In the genomic region with DNA sequence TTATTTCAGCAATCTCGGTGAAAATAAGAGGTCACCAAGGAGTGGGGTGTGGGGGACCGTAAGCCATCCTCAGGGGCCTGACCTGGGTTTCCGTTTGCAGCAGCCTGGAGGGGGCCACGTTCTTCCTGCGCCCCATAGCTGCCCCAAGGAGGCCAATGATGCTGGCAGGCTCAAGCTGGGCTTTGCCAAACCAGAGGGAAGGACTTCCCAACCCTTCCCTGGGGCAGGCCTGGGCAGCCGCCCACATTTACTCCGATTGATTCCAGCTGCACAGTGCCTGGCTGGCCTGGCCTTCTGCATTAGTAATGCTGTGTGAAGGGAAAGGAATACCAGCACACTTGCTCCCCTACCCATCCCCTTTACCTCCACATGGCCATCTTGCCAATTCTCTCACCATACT, we compare ENCODE assay signal across 13 cellular contexts.
DNase-seq lines count a peak whose midpoint lies in the region; ATAC-seq, FAIRE-seq and TF ChIP-seq lines count a peak whose summit lies in the region.
"Had no signal": no experiment of that assay in that cellular context is flagged by ENCODE, and none has a peak within 500 bp of the region (broad histone marks: within the 10 kb centered on the region; RNA-seq: fewer than 3 reads in every experiment).

No MANE protein-coding gene starts in this region.

- no peak for FAIRE-seq in bronchial epithelial cell (lab: Jason Lieb, UNC)
- FAIRE-seq: GM12878 had no signal

- no peak overlapping the region for H2AFZ ChIP-seq in hepatocyte

- peaks cover 15% of the 10 kb centered on the region for H3K4me1 ChIP-seq in hepatocyte (ENCODE audit: insufficient read depth)

- H4K20me1 ChIP-seq in hepatocyte (ENCODE audit: insufficient read depth, poor library complexity, severe bottlenecking), result no peaks in the 10 kb centered on the region

- H3K4me3 ChIP-seq in bronchial epithelial cell (ENCODE audit: low read depth, low read length) (no peak overlapping the region), hepatocyte (no peak overlapping the region)
- H3K4me3 ChIP-seq: GM12878 had no signal

- H3K9me2 ChIP-seq in hepatocyte (replicated peaks; ENCODE audit: insufficient read depth), result no peaks in the 10 kb centered on the region

- H3K27me3 Mint-ChIP-seq in CD14-positive monocyte (ENCODE audit: low read depth in 3 of 3), result no peaks in the 10 kb centered on the region

- no peak for TF ChIP-seq CTCF in bronchial epithelial cell (IDR thresholded peaks at IDR 0.05; ENCODE audit: insufficient read depth, low read length, severe bottlenecking)
- no peak for TF ChIP-seq CTCF in hepatocyte (IDR thresholded peaks at IDR 0.05; ENCODE audit: poor library complexity)
- no peak for TF ChIP-seq CTCF in CD14-positive monocyte (IDR thresholded peaks at IDR 0.05)

- H3K36me3 Mint-ChIP-seq in CD14-positive monocyte, result no peaks in the 10 kb centered on the region

- ATAC-seq in sciatic nerve, result peak; percentile 91
- no peak for ATAC-seq in HG03354 (IDR thresholded peaks at IDR 0.05; ENCODE audit: poor library complexity, severe bottlenecking, unreplicated experiment)
- ATAC-seq: GM12878, Panc1 had no signal

- intact Hi-C loops in sciatic nerve (cut with DNase I), result no loop called here
- intact Hi-C loops in CD14-positive monocyte (cut with micrococcal nuclease), result no loop called here

- H3K4me3 Mint-ChIP-seq in CD14-positive monocyte, result no peak overlapping the region

- no peaks in the 10 kb centered on the region for H3K9me3 ChIP-seq in hepatocyte (ENCODE audit: low read depth)

- no peaks in the 10 kb centered on the region for H3K36me3 ChIP-seq in bronchial epithelial cell (ENCODE audit: control insufficient read depth, insufficient read depth, low read length)
- no peaks in the 10 kb centered on the region for H3K36me3 ChIP-seq in hepatocyte (replicated peaks; ENCODE audit: insufficient read depth, low read depth)

- H3K4me1 Mint-ChIP-seq in CD14-positive monocyte, result peaks cover 10% of the 10 kb centered on the region

- WGBS in hepatocyte (ENCODE audit: low lambda C conversion rate, missing lambda C conversion rate), result 86% methylated on average over 7 of the region's 7 CpGs

- H3K27ac Mint-ChIP-seq in CD14-positive monocyte, result no peak overlapping the region

- H3K27me3 ChIP-seq in bronchial epithelial cell (ENCODE audit: control insufficient read depth, insufficient read depth, low read length) (no peaks in the 10 kb centered on the region), hepatocyte (no peaks in the 10 kb centered on the region)

- peak overlapping the region; percentile 64 for H3K27ac ChIP-seq in hepatocyte

- H3K79me2 ChIP-seq in hepatocyte, result no peaks in the 10 kb centered on the region

- no peak overlapping the region for H3K4me2 ChIP-seq in hepatocyte

- H3K9me3 Mint-ChIP-seq in CD14-positive monocyte, result no peaks in the 10 kb centered on the region

- peak; percentile 53 for DNase-seq in EL
- DNase-seq in bronchial epithelial cell (ENCODE audit: low read depth), result peak; percentile 16
- no peak for DNase-seq in hepatocyte (ENCODE audit: low spot score)
- peak; percentile 77 for DNase-seq in sciatic nerve (ENCODE audit: low spot score)
- DNase-seq in retina, result no peak
- no peak for DNase-seq in CD14-positive monocyte (ENCODE audit: low spot score)
- DNase-seq in foreskin melanocyte, result no peak
- DNase-seq: activated CD4-positive, alpha-beta T cell treated with anti-CD3 and anti-CD28 coated beads, Interleukin-2, amount 50 U/mL, for 4 hours; activated effector memory CD4-positive, alpha-beta T cell treated with anti-CD3 and anti-CD28 coated beads, Interleukin-2, amount 50 U/mL, for 16 hours; GOT3 had no signal

Comparison
In these comparisons a context has a peak if more than half of its experiments do, and no peak if none do; other contexts are left out.
1. DNase-seq: peak in EL (single experiment), bronchial epithelial cell (single experiment) and sciatic nerve (single experiment); none in hepatocyte (single experiment), retina (single experiment), CD14-positive monocyte (single experiment) and foreskin melanocyte (single experiment).